ENCODE assay signal across 8 cellular contexts in the genomic region with DNA sequence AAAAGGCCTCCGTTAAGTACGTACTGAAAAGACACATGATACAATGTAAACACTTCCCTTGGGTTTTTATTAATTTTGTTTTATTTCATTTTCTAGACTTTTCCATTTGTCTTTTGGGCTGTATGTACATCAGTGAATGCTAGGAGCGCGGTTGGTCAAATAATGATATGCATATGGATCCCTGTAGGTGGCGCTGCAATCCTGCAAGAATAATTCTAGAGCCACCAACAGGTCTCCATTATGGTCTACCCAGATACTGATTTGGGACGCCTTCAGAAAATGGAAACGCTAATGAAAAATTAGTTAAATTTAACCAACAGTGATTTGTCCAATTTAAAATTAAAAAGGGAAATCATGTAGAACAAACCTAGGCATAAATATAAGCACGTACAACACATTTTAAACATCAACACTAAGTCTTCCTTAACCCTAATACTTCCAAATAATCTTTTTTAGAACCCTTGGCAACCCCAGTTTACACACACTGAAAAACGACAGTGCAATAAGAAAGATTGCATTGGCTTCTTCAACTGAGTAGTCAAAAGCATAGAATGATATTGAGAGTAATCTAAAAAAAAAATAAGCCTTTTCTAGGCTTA.
DNase-seq lines count a peak whose midpoint lies in the region; ATAC-seq, FAIRE-seq and TF ChIP-seq lines count a peak whose summit lies in the region.

No MANE protein-coding gene starts in this region.

- H3K36me3 ChIP-seq in WERI-Rb-1: no peaks in the 10 kb centered on the region
- H3K36me3 ChIP-seq in pancreas: no peaks in the 10 kb centered on the region

- H3K9me3 ChIP-seq in WERI-Rb-1 (ENCODE audit: severe bottlenecking) (no peaks in the 10 kb centered on the region), pancreas (no peaks in the 10 kb centered on the region)

- H3K27ac ChIP-seq in WERI-Rb-1 (no peak overlapping the region), pancreas (no peak overlapping the region)

- no peaks in the 10 kb centered on the region for H3K4me1 ChIP-seq in pancreas

- FAIRE-seq in D721Med (lab: Jason Lieb, UNC): peak; percentile 86
- FAIRE-seq in pancreas (lab: Jason Lieb, UNC): peak; percentile 96

- H3K4me3 ChIP-seq in WERI-Rb-1 (ENCODE audit: low read depth, low read length) (no peak overlapping the region), pancreas (no peak overlapping the region)

- TF ChIP-seq CTCF in D721Med (IDR thresholded peaks at IDR 0.05; ENCODE audit: insufficient read depth, missing control alignments) (peak; percentile 77), WERI-Rb-1 (IDR thresholded peaks at IDR 0.05; ENCODE audit: low read depth, low read length) (peak; percentile 48), pancreas (IDR thresholded peaks at IDR 0.05) (peak; percentile 41 to 78 (median 62))

- DNase-seq in D721Med (ENCODE audit: insufficient read length, low spot score) (no peak), GM19238 (ENCODE audit: insufficient read length, low spot score) (peak; percentile 5), NCI-H2081 treated with DMSO at 0.1 percent for 48 hours (lab: John Stamatoyannopoulos, UW) (peak; percentile 9), WERI-Rb-1 (peak; percentile 69), germinal center (ENCODE audit: low spot score) (peak; percentile 46), pancreas (peak in 5 of 6 donors; percentile 55 to 78 (median 59))
- DNase-seq in activated T-cell treated with anti-CD3 and anti-CD28 coated beads, Interleukin-2, amount 50 U/mL, for 1 hour: no peak

- peak; percentile 80 for ATAC-seq in HG03103 (IDR thresholded peaks at IDR 0.05; ENCODE audit: low read depth, unreplicated experiment)
- peak; percentile 85 to 97 (median 97) for ATAC-seq in pancreas

- 16 to 17% methylated on average over 9 of the region's 9 CpGs for WGBS in pancreas, 2 donors

- intact Hi-C loops in pancreas (cut with DNase I): no loop called here

- H3K27me3 ChIP-seq in WERI-Rb-1 (ENCODE audit: insufficient read depth, low read depth, severe bottlenecking) (no peaks in the 10 kb centered on the region), pancreas (no peaks in the 10 kb centered on the region)

Comparison
In these comparisons a context has a peak if more than half of its experiments do, and no peak if none do; other contexts are left out.
1. DNase-seq: peak in GM19238 (single experiment), NCI-H2081 treated with DMSO at 0.1 percent for 48 hours (single experiment), WERI-Rb-1 (single experiment), germinal center (single experiment) and pancreas (5 of 6); none in D721Med (single experiment) and activated T-cell treated with anti-CD3 and anti-CD28 coated beads, Interleukin-2, amount 50 U/mL, for 1 hour (single experiment).
2. Peak in every context shown above with its lines, with median percentiles within 50 percentile points of each other: CTCF ChIP-seq.